21 cellular contexts compared by ENCODE assay signal in genomic region chr3:79056498-79056897, GRCh38.
"Had no signal": no experiment of that assay in that cellular context is flagged by ENCODE, and none has a peak within 500 bp of the region (broad histone marks: within the 10 kb centered on the region; RNA-seq: fewer than 3 reads in every experiment).

No MANE protein-coding gene starts in this region.

- H3K36me3 ChIP-seq: esophagus muscularis mucosa, gastrocnemius medialis, heart right ventricle, neural progenitor cell, ovary, stomach, thoracic aorta, transverse colon had no signal

- H3K4me3 ChIP-seq: esophagus muscularis mucosa, gastrocnemius medialis, heart right ventricle, lung, neural progenitor cell, ovary, stomach, thoracic aorta, transverse colon had no signal

- H3K9me3 ChIP-seq: ovary had no signal

- DNase-seq: effector memory CD8-positive, alpha-beta T cell; gastrocnemius medialis; heart right ventricle; left ventricle myocardium superior; mesenchymal stem cell; midbrain; nucleus accumbens; ovary; right cardiac atrium; small intestine; stimulated activated CD4-positive, alpha-beta T cell treated with anti-CD3 and anti-CD28 coated beads, Interleukin-12 subunit alpha, Interleukin-12 subunit beta, amount 100 ng/mL, for 4 hours; stimulated activated naive CD4-positive, alpha-beta T cell; stomach; substantia nigra; transverse colon had no signal

- H3K4me1 ChIP-seq: esophagus muscularis mucosa, gastrocnemius medialis, heart right ventricle, neural progenitor cell, stomach, transverse colon had no signal

- H3K27ac ChIP-seq: epithelial cell of prostate, esophagus muscularis mucosa, gastrocnemius medialis, heart right ventricle, neural progenitor cell, ovary, stomach, thoracic aorta, transverse colon had no signal

- ATAC-seq: effector memory CD8-positive, alpha-beta T cell; gastrocnemius medialis; heart right ventricle; left ventricle myocardium superior; natural killer cell treated with Interleukin-12 subunit alpha and Interleukin-12 subunit beta and Interleukin-15 and Interleukin-18, amount 100 ng/mL, for 72 hours; right cardiac atrium had no signal

- H3K27me3 ChIP-seq: esophagus muscularis mucosa, gastrocnemius medialis, heart right ventricle, neural progenitor cell, ovary, stomach, transverse colon had no signal
